ENCODE assay signal across 11 cellular contexts in genomic region chr13:113997845-113998751, GRCh38. TPM values are rescaled to one million over a fixed set of nuclear protein-coding genes. Genes with fewer than 3 reads are reported as not detected.
DNase-seq lines count a peak whose midpoint lies in the region; ATAC-seq and TF ChIP-seq lines count a peak whose summit lies in the region.
"Had no signal": no experiment of that assay in that cellular context is flagged by ENCODE, and none has a peak within 500 bp of the region (broad histone marks: within the 10 kb centered on the region; RNA-seq: fewer than 3 reads in every experiment).

No MANE protein-coding gene starts in this region.

- H3K4me1 ChIP-seq in upper lobe of left lung, result peaks cover 0 to 7% (median 0%) of the 10 kb centered on the region in 4 donors

- DNase-seq in activated naive CD4-positive, alpha-beta T cell treated with anti-CD3 and anti-CD28 coated beads, Interleukin-2, amount 10 ng/mL, durations not matched to agents 7 days and 5 days, result no peak
- DNase-seq in activated naive CD4-positive, alpha-beta T cell treated with Interleukin-2 at 50 U/mL for 16 hours, result no peak
- no peak for DNase-seq in central memory CD8-positive, alpha-beta T cell (ENCODE audit: low spot score in 2 of 2)
- DNase-seq in memory B cell (ENCODE audit: low spot score in 2 of 2) (no peak), upper lobe of left lung (peak in 1 of 2 donors; percentile 56), NCI-H146 (lab: John Stamatoyannopoulos, UW) (no peak)
- DNase-seq in activated CD8-positive, alpha-beta T cell treated with anti-CD3 and anti-CD28 coated beads for 36 hours, result no peak
- DNase-seq: CD4-positive, CD25-positive, alpha-beta regulatory T cell; stimulated activated CD4-positive, alpha-beta T cell treated with anti-CD3 and anti-CD28 coated beads, Interleukin-12 subunit alpha, Interleukin-12 subunit beta, amount 100 ng/mL, for 4 hours; SW 1271 had no signal

- no peak for TF ChIP-seq CTCF in upper lobe of left lung (IDR thresholded peaks at IDR 0.05)
- no peak for TF ChIP-seq CTCF in activated CD8-positive, alpha-beta T cell treated with anti-CD3 and anti-CD28 coated beads for 36 hours (IDR thresholded peaks at IDR 0.05)

- POLR2A ChIA-PET in activated CD8-positive, alpha-beta T cell treated with anti-CD3 and anti-CD28 coated beads for 36 hours (lab: Charles Lee), result no interaction called here

- no peaks in the 10 kb centered on the region for H3K27me3 Mint-ChIP-seq in activated naive CD4-positive, alpha-beta T cell treated with anti-CD3 and anti-CD28 coated beads, Interleukin-2, amount 10 ng/mL, durations not matched to agents 7 days and 5 days
- no peaks in the 10 kb centered on the region for H3K27me3 Mint-ChIP-seq in central memory CD8-positive, alpha-beta T cell
- no peaks in the 10 kb centered on the region for H3K27me3 Mint-ChIP-seq in memory B cell
- H3K27me3 Mint-ChIP-seq in activated CD8-positive, alpha-beta T cell treated with anti-CD3 and anti-CD28 coated beads for 36 hours, result no peaks in the 10 kb centered on the region
- H3K27me3 Mint-ChIP-seq: CD4-positive, CD25-positive, alpha-beta regulatory T cell had no signal

- H3K9me3 Mint-ChIP-seq in activated naive CD4-positive, alpha-beta T cell treated with anti-CD3 and anti-CD28 coated beads, Interleukin-2, amount 10 ng/mL, durations not matched to agents 7 days and 5 days, result no peaks in the 10 kb centered on the region
- no peaks in the 10 kb centered on the region for H3K9me3 Mint-ChIP-seq in central memory CD8-positive, alpha-beta T cell
- no peaks in the 10 kb centered on the region for H3K9me3 Mint-ChIP-seq in memory B cell
- no peaks in the 10 kb centered on the region for H3K9me3 Mint-ChIP-seq in activated CD8-positive, alpha-beta T cell treated with anti-CD3 and anti-CD28 coated beads for 36 hours

- peak overlapping the region; percentile 72 for H3K27ac Mint-ChIP-seq in activated naive CD4-positive, alpha-beta T cell treated with anti-CD3 and anti-CD28 coated beads, Interleukin-2, amount 10 ng/mL, durations not matched to agents 7 days and 5 days
- H3K27ac Mint-ChIP-seq in central memory CD8-positive, alpha-beta T cell (ENCODE audit: low read depth), result peak overlapping the region; percentile 55
- H3K27ac Mint-ChIP-seq in memory B cell, result peak overlapping the region; percentile 72
- no peak overlapping the region for H3K27ac Mint-ChIP-seq in activated CD8-positive, alpha-beta T cell treated with anti-CD3 and anti-CD28 coated beads for 36 hours

- peak in 1 of 4 donors; percentile 25 for TF ChIP-seq EP300 in upper lobe of left lung (IDR thresholded peaks at IDR 0.05)

- peak overlapping the region; percentile 30 to 52 (median 45) for H3K27ac ChIP-seq in upper lobe of left lung

- no peak for ATAC-seq in central memory CD8-positive, alpha-beta T cell (replicated peaks; ENCODE audit: extremely low read depth, poor library complexity, severe bottlenecking)
- ATAC-seq in memory B cell (ENCODE audit: low read depth), result no peak
- peak; percentile 39 to 47 for ATAC-seq in upper lobe of left lung (ENCODE audit: low FRiP score in 2 of 2)
- ATAC-seq in HG03378 (IDR thresholded peaks at IDR 0.05; ENCODE audit: unreplicated experiment), result no peak
- no peak for ATAC-seq in activated CD8-positive, alpha-beta T cell treated with anti-CD3 and anti-CD28 coated beads for 36 hours

- WGBS in upper lobe of left lung, 2 donors, result 75 to 79% methylated on average over 17 to 29 of the region's 29 CpGs

- H3K4me3 ChIP-seq in upper lobe of left lung, result no peak overlapping the region

- no peaks in the 10 kb centered on the region for H3K4me1 Mint-ChIP-seq in activated naive CD4-positive, alpha-beta T cell treated with anti-CD3 and anti-CD28 coated beads, Interleukin-2, amount 10 ng/mL, durations not matched to agents 7 days and 5 days
- peaks cover 23% of the 10 kb centered on the region for H3K4me1 Mint-ChIP-seq in central memory CD8-positive, alpha-beta T cell
- no peaks in the 10 kb centered on the region for H3K4me1 Mint-ChIP-seq in memory B cell
- H3K4me1 Mint-ChIP-seq in activated CD8-positive, alpha-beta T cell treated with anti-CD3 and anti-CD28 coated beads for 36 hours (ENCODE audit: low read depth), result no peaks in the 10 kb centered on the region

- H3K27me3 ChIP-seq in upper lobe of left lung, result no peaks in the 10 kb centered on the region

- no peak for TF ChIP-seq POLR2A in upper lobe of left lung (IDR thresholded peaks at IDR 0.05)

- CTCF ChIA-PET in activated naive CD4-positive, alpha-beta T cell treated with anti-CD3 and anti-CD28 coated beads, Interleukin-2, amount 10 ng/mL, durations not matched to agents 7 days and 5 days (lab: Charles Lee), result no interaction called here
- CTCF ChIA-PET in activated CD8-positive, alpha-beta T cell treated with anti-CD3 and anti-CD28 coated beads for 36 hours (lab: Charles Lee), result no interaction called here

- intact Hi-C loops in activated CD8-positive, alpha-beta T cell treated with anti-CD3 and anti-CD28 coated beads for 36 hours (cut with micrococcal nuclease), result no loop called here

- no peak overlapping the region for H3K4me3 Mint-ChIP-seq in activated naive CD4-positive, alpha-beta T cell treated with anti-CD3 and anti-CD28 coated beads, Interleukin-2, amount 10 ng/mL, durations not matched to agents 7 days and 5 days
- H3K4me3 Mint-ChIP-seq in central memory CD8-positive, alpha-beta T cell, result peak overlapping the region; percentile 25
- no peak overlapping the region for H3K4me3 Mint-ChIP-seq in memory B cell
- no peak overlapping the region for H3K4me3 Mint-ChIP-seq in activated CD8-positive, alpha-beta T cell treated with anti-CD3 and anti-CD28 coated beads for 36 hours

- H3K36me3 ChIP-seq in upper lobe of left lung, result peaks cover 0 to 33% (median 18%) of the 10 kb centered on the region in 4 donors

- H3K9me3 ChIP-seq in upper lobe of left lung, result no peaks in the 10 kb centered on the region

- H3K36me3 Mint-ChIP-seq in activated naive CD4-positive, alpha-beta T cell treated with anti-CD3 and anti-CD28 coated beads, Interleukin-2, amount 10 ng/mL, durations not matched to agents 7 days and 5 days, result peaks cover 44% of the 10 kb centered on the region
- H3K36me3 Mint-ChIP-seq in central memory CD8-positive, alpha-beta T cell (ENCODE audit: insufficient read depth), result peaks cover 63% of the 10 kb centered on the region
- H3K36me3 Mint-ChIP-seq in memory B cell, result peaks cover 18% of the 10 kb centered on the region
- peaks cover 7% of the 10 kb centered on the region for H3K36me3 Mint-ChIP-seq in activated CD8-positive, alpha-beta T cell treated with anti-CD3 and anti-CD28 coated beads for 36 hours (ENCODE audit: low read depth)

RNA-seq across cellular contexts. Expression of gene C13orf46, which starts 24.2 kb away (rescaled TPM):
- 10 to 100 TPM in 5 of 6 donors, 1 to 10 TPM in 1; 5.5 to 44.0 (median 14.7) TPM for total RNA-seq in upper lobe of left lung
- 1 to 10 TPM; 1.6 to 1.9 TPM for total RNA-seq in activated CD8-positive, alpha-beta T cell treated with anti-CD3 and anti-CD28 coated beads for 36 hours

Comparison
In these comparisons a context has a peak if more than half of its experiments do, and no peak if none do; other contexts are left out.
1. ATAC-seq: peak in upper lobe of left lung (2 of 2); none in central memory CD8-positive, alpha-beta T cell (single experiment), memory B cell (single experiment), HG03378 (single experiment) and activated CD8-positive, alpha-beta T cell treated with anti-CD3 and anti-CD28 coated beads for 36 hours (single experiment).